ENCODE assay signal across 19 cellular contexts in the genomic region with DNA sequence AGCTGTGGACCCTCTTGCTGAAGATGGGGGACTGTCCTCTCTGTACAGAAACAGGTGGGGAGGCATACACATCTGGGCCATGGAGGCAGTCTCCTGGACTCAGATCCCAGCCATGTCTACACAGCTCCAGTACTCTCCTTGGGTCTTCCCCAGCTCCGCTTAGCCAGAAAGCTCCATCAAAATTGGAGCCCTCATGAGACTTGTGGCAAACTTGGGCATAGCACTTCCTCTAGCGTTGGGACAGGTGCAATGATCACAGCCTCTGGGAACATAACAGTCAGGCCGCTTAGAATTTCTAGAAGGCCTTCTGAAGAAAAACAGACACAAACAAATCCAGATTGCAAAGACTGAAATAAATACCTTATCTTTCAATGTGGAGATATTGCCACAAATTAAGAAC.
"Had no signal": no experiment of that assay in that cellular context is flagged by ENCODE, and none has a peak within 500 bp of the region (broad histone marks: within the 10 kb centered on the region; RNA-seq: fewer than 3 reads in every experiment).

No MANE protein-coding gene starts in this region.

- DNase-seq: IMR-90, Karpas-422, KG1, MG63, NCI-H1092 treated with DMSO at 0.1 percent for 48 hours, NCI-H1417, NCI-H1436 treated with DMSO at 0.1 percent for 48 hours, NCI-H1694, NCI-H187 treated with DMSO at 0.1 percent for 48 hours, NCI-H2029 treated with DMSO at 0.1 percent for 48 hours, NCI-H345, NCI-H446 treated with DMSO at 0.1 percent for 48 hours, NCI-H510A treated with DMSO at 0.1 percent for 48 hours, NCI-H526 treated with DMSO at 0.1 percent for 48 hours, NCI-H748 treated with DMSO at 0.1 percent for 48 hours, SHP77 had no signal

- H3K36me3 ChIP-seq: MG63 had no signal

- H3K4me3 ChIP-seq: MG63 had no signal

- ATAC-seq: Panc1, SK-N-SH treated with all-trans-retinoic acid at 6 μM for 48 hours had no signal

- H3K27me3 ChIP-seq: MG63 had no signal

- H3K9me3 ChIP-seq: MG63 had no signal

- H3K27ac ChIP-seq: RWPE1 had no signal
